In genomic region chr6:24924956-24925355, GRCh38 we compare ENCODE assay signal across 14 cellular contexts. TPM values are rescaled to one million over a fixed set of nuclear protein-coding genes. Genes with fewer than 3 reads are reported as not detected.
DNase-seq lines count a peak whose midpoint lies in the region; ATAC-seq and TF ChIP-seq lines count a peak whose summit lies in the region.
"Had no signal": no experiment of that assay in that cellular context is flagged by ENCODE, and none has a peak within 500 bp of the region (broad histone marks: within the 10 kb centered on the region; RNA-seq: fewer than 3 reads in every experiment).

No MANE protein-coding gene starts in this region.

- CTCF ChIA-PET in activated CD4-positive, alpha-beta T cell treated with anti-CD3 and anti-CD28 coated beads for 36 hours (lab: Charles Lee): interaction anchor here (0.7 to 3.9 kb wide), 10 partner anchors 10 to 277 kb away, joined by 3 to 52 read pairs (median 3); partner anchors contain the start of gene RIPOR2
- CTCF ChIA-PET in PC-9 (lab: Charles Lee): no interaction called here

- H3K4me1 Mint-ChIP-seq in activated CD4-positive, alpha-beta T cell treated with anti-CD3 and anti-CD28 coated beads for 36 hours: peaks cover 86% of the 10 kb centered on the region

- peaks cover 36% of the 10 kb centered on the region for H3K4me1 ChIP-seq in PC-9 (replicated peaks; ENCODE audit: insufficient read depth)
- H3K4me1 ChIP-seq in neutrophil (ENCODE audit: control insufficient read depth in 1 of 2, insufficient read depth in 1 of 2, low read depth in 1 of 2, low read length in 1 of 2): peaks cover 97 to 98% of the 10 kb centered on the region in 2 experiments

- ATAC-seq in activated CD4-positive, alpha-beta T cell treated with anti-CD3 and anti-CD28 coated beads for 36 hours: peak; percentile 58
- peak; percentile 53 to 59 for ATAC-seq in activated naive CD4-positive, alpha-beta T cell treated with anti-CD3 and anti-CD28 coated beads, Interleukin-2, amount 50 U/mL, for 72 hours
- ATAC-seq in HG03442 (IDR thresholded peaks at IDR 0.05; ENCODE audit: unreplicated experiment): no peak
- ATAC-seq: HepG2, left colon had no signal

- TF ChIP-seq CTCF in PC-9 (conservative IDR thresholded peaks at IDR 0.05): no peak
- peak; percentile 25 for TF ChIP-seq CTCF in neutrophil (IDR thresholded peaks at IDR 0.05)

- intact Hi-C loops in activated CD4-positive, alpha-beta T cell treated with anti-CD3 and anti-CD28 coated beads for 36 hours (cut with DNase I, micrococcal nuclease): loop anchor here (1.0 to 10.0 kb wide), 7 partner anchors 16 to 1097 kb away; partner anchors contain the start of gene C6orf62 (in 1 of the 2)
- intact Hi-C loops in PC-9 (cut with micrococcal nuclease; ENCODE audit: unreplicated experiment): no loop called here

- H3K27me3 Mint-ChIP-seq in activated CD4-positive, alpha-beta T cell treated with anti-CD3 and anti-CD28 coated beads for 36 hours: no peaks in the 10 kb centered on the region

- H3K9me2 ChIP-seq in PC-9 (ENCODE audit: insufficient read depth): no peaks in the 10 kb centered on the region

- H3K4me3 ChIP-seq in PC-9: no peak overlapping the region
- H3K4me3 ChIP-seq in neutrophil (ENCODE audit: low read depth in 1 of 2, low read length in 1 of 2): peak overlapping the region; percentile 43 to 55
- no peak overlapping the region for H3K4me3 ChIP-seq in H7 (ENCODE audit: insufficient read depth, low read depth, low read length)
- H3K4me3 ChIP-seq: uterus had no signal

- peak overlapping the region; percentile 33 for H3K4me3 Mint-ChIP-seq in activated CD4-positive, alpha-beta T cell treated with anti-CD3 and anti-CD28 coated beads for 36 hours
- H3K4me3 Mint-ChIP-seq: neural crest cell had no signal

- H3K27me3 ChIP-seq in PC-9 (ENCODE audit: insufficient read depth, low read depth) (no peaks in the 10 kb centered on the region), neutrophil (no peaks in the 10 kb centered on the region), H7 (ENCODE audit: control insufficient read depth, insufficient read depth, low read length) (no peaks in the 10 kb centered on the region)
- H3K27me3 ChIP-seq: uterus had no signal

- POLR2A ChIA-PET in activated CD4-positive, alpha-beta T cell treated with anti-CD3 and anti-CD28 coated beads for 36 hours (lab: Charles Lee): interaction anchor here (0.7 kb wide), 1 partner anchor 1096 kb away, joined by 4 read pairs; no protein-coding TSS in a partner anchor
- POLR2A ChIA-PET in PC-9 (lab: Charles Lee; ENCODE audit: unreplicated experiment): no interaction called here

- H3K27ac ChIP-seq in PC-9 (no peak overlapping the region), neutrophil (peak overlapping the region; percentile 86)
- H3K27ac ChIP-seq: uterus had no signal

- H3K4me2 ChIP-seq in PC-9: peak overlapping the region; percentile 48; the same call in 1 of the 2 replicates

- H3K79me2 ChIP-seq in PC-9 (ENCODE audit: low read depth): no peaks in the 10 kb centered on the region

- no peaks in the 10 kb centered on the region for H3K36me3 ChIP-seq in PC-9 (ENCODE audit: low read depth)
- peaks cover 85% of the 10 kb centered on the region for H3K36me3 ChIP-seq in neutrophil
- H3K36me3 ChIP-seq in H7 (replicated peaks; ENCODE audit: control insufficient read depth, insufficient read depth, low read length): no peaks in the 10 kb centered on the region
- H3K36me3 ChIP-seq: uterus had no signal

- H4K20me1 ChIP-seq in PC-9 (ENCODE audit: insufficient read depth): no peaks in the 10 kb centered on the region

- peak; percentile 70 for DNase-seq in activated CD4-positive, alpha-beta T cell treated with anti-CD3 and anti-CD28 coated beads for 36 hours
- no peak for DNase-seq in activated CD4-positive, alpha-beta T cell treated with anti-CD3 and anti-CD28 coated beads for 1 hour
- DNase-seq in PC-9 (peak; percentile 8 to 64), H7 (no peak), NCI-H2029 treated with DMSO at 0.1 percent for 48 hours (lab: John Stamatoyannopoulos, UW) (no peak)
- DNase-seq in activated naive CD4-positive, alpha-beta T cell treated with anti-CD3 and anti-CD28 coated beads, Interleukin-2, amount 50 U/mL, for 72 hours (ENCODE audit: low spot score in 2 of 2): no peak
- DNase-seq: HCEC 1CT, left colon, NCI-H187, uterus had no signal

- peak overlapping the region; percentile 96 for H3K27ac Mint-ChIP-seq in activated CD4-positive, alpha-beta T cell treated with anti-CD3 and anti-CD28 coated beads for 36 hours
- H3K27ac Mint-ChIP-seq in activated naive CD4-positive, alpha-beta T cell treated with anti-CD3 and anti-CD28 coated beads, Interleukin-2, amount 50 U/mL, for 72 hours: peak overlapping the region; percentile 83 to 95

- BruUV-seq in PC-9 (replicated peaks; lab: Mats Ljungman, UMichigan): no TSS peak

- no peak overlapping the region for H2AFZ ChIP-seq in PC-9

- H3F3A ChIP-seq in PC-9 (ENCODE audit: insufficient read depth, low read depth): peaks cover 12% of the 10 kb centered on the region

- peaks cover 19% of the 10 kb centered on the region for H3K36me3 Mint-ChIP-seq in activated CD4-positive, alpha-beta T cell treated with anti-CD3 and anti-CD28 coated beads for 36 hours (ENCODE audit: low read depth)
- H3K36me3 Mint-ChIP-seq in activated naive CD4-positive, alpha-beta T cell treated with anti-CD3 and anti-CD28 coated beads, Interleukin-2, amount 50 U/mL, for 72 hours: peaks cover 14 to 35% of the 10 kb centered on the region in 2 donors

- peaks cover 12% of the 10 kb centered on the region for H3K9me3 Mint-ChIP-seq in activated CD4-positive, alpha-beta T cell treated with anti-CD3 and anti-CD28 coated beads for 36 hours (ENCODE audit: low read depth)
- peaks cover 7% of the 10 kb centered on the region in 2 donors for H3K9me3 Mint-ChIP-seq in activated naive CD4-positive, alpha-beta T cell treated with anti-CD3 and anti-CD28 coated beads, Interleukin-2, amount 50 U/mL, for 72 hours

- H3K9me3 ChIP-seq in PC-9 (ENCODE audit: insufficient read depth, low read depth) (no peaks in the 10 kb centered on the region), neutrophil (no peaks in the 10 kb centered on the region)
- H3K9me3 ChIP-seq: uterus had no signal

RNA-seq across cellular contexts. Expression of gene RIPOR2, which starts 10.8 kb away (rescaled TPM):
- 10 to 100 TPM; 60.0 to 67.0 TPM for total RNA-seq in activated CD4-positive, alpha-beta T cell treated with anti-CD3 and anti-CD28 coated beads for 36 hours
- 0.63 and 0.94 TPM in 2 replicates for total RNA-seq in PC-9 (2021)
- 100 to 1,000 TPM in 1 of 2 donors, 10 to 100 TPM in 1; 63.9 to 126 TPM for total RNA-seq in activated naive CD4-positive, alpha-beta T cell treated with anti-CD3 and anti-CD28 coated beads, Interleukin-2, amount 50 U/mL, for 72 hours
- 0.22 and 0.31 TPM in 2 replicates for total RNA-seq in H7 (2014; rRNA removed; shearing (Covaris generic))

Comparison
In these comparisons a context has a peak if more than half of its experiments do, and no peak if none do; other contexts are left out.
1. DNase-seq: peak in activated CD4-positive, alpha-beta T cell treated with anti-CD3 and anti-CD28 coated beads for 36 hours (single experiment) and PC-9 (2 of 2); none in activated CD4-positive, alpha-beta T cell treated with anti-CD3 and anti-CD28 coated beads for 1 hour (single experiment), activated naive CD4-positive, alpha-beta T cell treated with anti-CD3 and anti-CD28 coated beads, Interleukin-2, amount 50 U/mL, for 72 hours (0 of 2), H7 (single experiment) and NCI-H2029 treated with DMSO at 0.1 percent for 48 hours (single experiment).
2. H3K4me3 ChIP-seq: peak in neutrophil (2 of 2); none in PC-9 (single experiment) and H7 (single experiment).
3. RNA of gene RIPOR2, which starts 10.8 kb away (total RNA-seq): 63.9 to 126 TPM in activated naive CD4-positive, alpha-beta T cell treated with anti-CD3 and anti-CD28 coated beads, Interleukin-2, amount 50 U/mL, for 72 hours and 60.0 to 67.0 TPM in activated CD4-positive, alpha-beta T cell treated with anti-CD3 and anti-CD28 coated beads for 36 hours; 0.63 to 0.94 TPM in PC-9 and 0.22 to 0.31 TPM in H7; every median in the first group is over 10 times any median in the second.